ENCODE assay signal across 14 cellular contexts in genomic region chr18:60663060-60663989, GRCh38.
A peak's percentile ranks its signal among the peaks of the same experiment; 100 is the strongest.
DNase-seq lines count a peak whose midpoint lies in the region; ATAC-seq and TF ChIP-seq lines count a peak whose summit lies in the region.
"Had no signal": no experiment of that assay in that cellular context is flagged by ENCODE, and none has a peak within 500 bp of the region (broad histone marks: within the 10 kb centered on the region; RNA-seq: fewer than 3 reads in every experiment).

No MANE protein-coding gene starts in this region.

- no peaks in the 10 kb centered on the region for H3F3A ChIP-seq in PC-3 (ENCODE audit: low read length, unreplicated experiment)

- POLR2A ChIA-PET in PC-3 (lab: Charles Lee; ENCODE audit: unreplicated experiment) = no interaction called here

- intact Hi-C loops in PC-3 (cut with micrococcal nuclease) = loop anchor here (1.0 kb wide), 1 partner anchor 30 kb away; no protein-coding TSS in a partner anchor
- intact Hi-C loops in spleen (cut with DNase I; ENCODE audit: low total_unique reads) = no loop called here

- H4K20me1 ChIP-seq in PC-3 (ENCODE audit: low read length) = no peaks in the 10 kb centered on the region

- H3K9ac ChIP-seq in PC-3 (ENCODE audit: low read length) = no peak overlapping the region

- ATAC-seq in PC-3 (peak; percentile 94), GM21723 (IDR thresholded peaks at IDR 0.05; ENCODE audit: unreplicated experiment) (no peak)
- ATAC-seq: K562 had no signal

- H3K27ac ChIP-seq in PC-3 (ENCODE audit: low read length) = no peak overlapping the region
- H3K27ac ChIP-seq in spleen = no peak overlapping the region

- no TSS peak for BruUV-seq in PC-3 (replicated peaks; lab: Mats Ljungman, UMichigan)

- no peak for TF ChIP-seq CTCF in GM06990 (IDR thresholded peaks at IDR 0.05; ENCODE audit: insufficient read depth, low read length, poor library complexity, severe bottlenecking)
- 0 out of 2 replicates have a peak, but pooled peaks have one; percentile 15 for TF ChIP-seq CTCF in PC-3 (conservative IDR thresholded peaks at IDR 0.05; ENCODE audit: low read depth, low read length)
- no peak for TF ChIP-seq CTCF in spleen (IDR thresholded peaks at IDR 0.05 in 8 of 11, conservative IDR thresholded peaks at IDR 0.05 in 3 of 11)

- TF ChIP-seq POLR2A in spleen (IDR thresholded peaks at IDR 0.05) = no peak

- H3K4me2 ChIP-seq in PC-3 (ENCODE audit: low read length) = no peak overlapping the region

- DNase-seq in GM06990 (ENCODE audit: extremely low read depth, insufficient read length) (peak; percentile 3), PC-3 (peak; percentile 75), islet precursor cell (peak; percentile 46), spleen (peak; percentile 64), GOT3 (lab: John Stamatoyannopoulos, UW) (no peak)
- no peak for DNase-seq in activated CD4-positive, CD25-positive, alpha-beta regulatory T cell (lab: John Stamatoyannopoulos, UW)
- no peak for DNase-seq in activated CD4-positive, alpha-beta T cell treated with anti-CD3 and anti-CD28 coated beads, Interleukin-2, amount 50 U/mL, for 48 hours
- DNase-seq: C1 segment of cervical spinal cord; Calu3; CD4-positive, alpha-beta T cell; DMS 273 treated with DMSO at 0.1 percent for 48 hours; H7 had no signal

- no peaks in the 10 kb centered on the region for H3K9me2 ChIP-seq in PC-3 (replicated peaks; ENCODE audit: low read length)

- H3K27me3 ChIP-seq in GM06990 (replicated peaks; ENCODE audit: control insufficient read depth, insufficient read depth, low read length) = no peaks in the 10 kb centered on the region; the same call in none of the 2 replicates
- no peaks in the 10 kb centered on the region for H3K27me3 ChIP-seq in PC-3 (ENCODE audit: low read length)
- no peaks in the 10 kb centered on the region for H3K27me3 ChIP-seq in spleen (replicated peaks in 1 of 7)

- no peaks in the 10 kb centered on the region for H3K36me3 ChIP-seq in GM06990 (ENCODE audit: control insufficient read depth, insufficient read depth, low read length)
- H3K36me3 ChIP-seq in PC-3 (ENCODE audit: low read depth, low read length) = no peaks in the 10 kb centered on the region
- H3K36me3 ChIP-seq in spleen = no peaks in the 10 kb centered on the region

- 89 to 96% (median 95%) methylated on average over 35 to 38 of the region's 38 CpGs for WGBS in spleen, 5 donors

- no peaks in the 10 kb centered on the region for H3K79me2 ChIP-seq in PC-3 (ENCODE audit: low read length)

- CTCF ChIA-PET in PC-3 (lab: Charles Lee) = no interaction called here

- no peaks in the 10 kb centered on the region for H3K9me3 ChIP-seq in PC-3 (ENCODE audit: low read length)
- H3K9me3 ChIP-seq in spleen = peaks cover 0 to 9% (median 0%) of the 10 kb centered on the region in 8 donors

- H3K4me1 ChIP-seq in PC-3 (ENCODE audit: insufficient read depth, low read length) (peaks cover 3% of the 10 kb centered on the region; the same call in 1 of the 2 replicates), spleen (no peaks in the 10 kb centered on the region)

- H2AFZ ChIP-seq in PC-3 (ENCODE audit: low read length) = no peak overlapping the region

- H3K4me3 ChIP-seq in GM06990 (replicated peaks; ENCODE audit: low read depth, low read length) (no peak overlapping the region), PC-3 (ENCODE audit: low read length) (no peak overlapping the region), spleen (no peak overlapping the region)
- H3K4me3 ChIP-seq: K562 had no signal

Comparison
In these comparisons a context has a peak if more than half of its experiments do, and no peak if none do; other contexts are left out.
1. DNase-seq: peak in GM06990 (single experiment), PC-3 (single experiment), islet precursor cell (single experiment) and spleen (single experiment); none in activated CD4-positive, CD25-positive, alpha-beta regulatory T cell (0 of 4), activated CD4-positive, alpha-beta T cell treated with anti-CD3 and anti-CD28 coated beads, Interleukin-2, amount 50 U/mL, for 48 hours (0 of 2) and GOT3 (single experiment).